16 cellular contexts compared by ENCODE assay signal in genomic region chr3:29583861-29584260, GRCh38.
DNase-seq lines count a peak whose midpoint lies in the region; ATAC-seq and TF ChIP-seq lines count a peak whose summit lies in the region.
"Had no signal": no experiment of that assay in that cellular context is flagged by ENCODE, and none has a peak within 500 bp of the region (broad histone marks: within the 10 kb centered on the region; RNA-seq: fewer than 3 reads in every experiment).

No MANE protein-coding gene starts in this region.

- ATAC-seq in upper lobe of left lung (ENCODE audit: low FRiP score in 2 of 2), result no peak
- ATAC-seq in GM21723 (IDR thresholded peaks at IDR 0.05; ENCODE audit: unreplicated experiment), result no peak
- ATAC-seq: HCT116 had no signal

- no peak for TF ChIP-seq CTCF in fibroblast of mammary gland (conservative IDR thresholded peaks at IDR 0.05; ENCODE audit: control insufficient read depth, insufficient read depth, low read depth, low read length)
- no peak for TF ChIP-seq CTCF in smooth muscle cell (IDR thresholded peaks at IDR 0.05; ENCODE audit: borderline replicate concordance, insufficient read depth, poor library complexity, severe bottlenecking)
- TF ChIP-seq CTCF in upper lobe of left lung (IDR thresholded peaks at IDR 0.05), result no peak

- H3K4me3 ChIP-seq in fibroblast of mammary gland (ENCODE audit: control insufficient read depth, low read depth, low read length), result no peak overlapping the region
- H3K4me3 ChIP-seq in smooth muscle cell, result no peak overlapping the region
- no peak overlapping the region for H3K4me3 ChIP-seq in upper lobe of left lung
- H3K4me3 ChIP-seq: BLaER1 had no signal

- H3K79me2 ChIP-seq in smooth muscle cell (ENCODE audit: low read depth), result peaks cover 38% of the 10 kb centered on the region

- peaks cover 18% of the 10 kb centered on the region for H3F3A ChIP-seq in smooth muscle cell (ENCODE audit: low read depth)

- H3K27ac ChIP-seq in smooth muscle cell (ENCODE audit: low read depth), result peak overlapping the region; percentile 60
- no peak overlapping the region for H3K27ac ChIP-seq in upper lobe of left lung
- H3K27ac ChIP-seq: 22Rv1, BLaER1 had no signal

- no peak overlapping the region for H2AFZ ChIP-seq in smooth muscle cell (ENCODE audit: low read depth)

- H3K27me3 ChIP-seq in smooth muscle cell (ENCODE audit: low read depth) (no peaks in the 10 kb centered on the region), upper lobe of left lung (no peaks in the 10 kb centered on the region)
- H3K27me3 ChIP-seq: BLaER1 had no signal

- H3K4me1 ChIP-seq in smooth muscle cell (ENCODE audit: low read depth) (peaks cover 21% of the 10 kb centered on the region), upper lobe of left lung (peaks cover 0 to 3% (median 0%) of the 10 kb centered on the region in 4 donors)
- H3K4me1 ChIP-seq: BLaER1, Caco-2 had no signal

- no peaks in the 10 kb centered on the region for H4K20me1 ChIP-seq in smooth muscle cell (ENCODE audit: low read depth)
- H4K20me1 ChIP-seq: BLaER1 had no signal

- H3K36me3 ChIP-seq in smooth muscle cell (ENCODE audit: low read depth) (no peaks in the 10 kb centered on the region), upper lobe of left lung (no peaks in the 10 kb centered on the region)
- H3K36me3 ChIP-seq: BLaER1 had no signal

- no peak for TF ChIP-seq POLR2A in upper lobe of left lung (IDR thresholded peaks at IDR 0.05)

- no peak overlapping the region for H3K9ac ChIP-seq in smooth muscle cell (ENCODE audit: low read depth)
- H3K9ac ChIP-seq: BLaER1 had no signal

- peak overlapping the region; percentile 30 for H3K4me2 ChIP-seq in smooth muscle cell
- H3K4me2 ChIP-seq: BLaER1 had no signal

- DNase-seq in NCI-H82 (lab: John Stamatoyannopoulos, UW) (peak; percentile 20), NCI-H82 treated with DMSO at 0.1 percent for 48 hours (lab: John Stamatoyannopoulos, UW; ENCODE audit: unreplicated experiment) (no peak), NCI-H226 (peak; percentile 50), fibroblast of mammary gland (ENCODE audit: low read depth) (peak; percentile 8), smooth muscle cell (lab: John Stamatoyannopoulos, UW; ENCODE audit: unreplicated experiment) (no peak), upper lobe of left lung (no peak), NCI-H1105 treated with DMSO at 0.1 percent for 48 hours (lab: John Stamatoyannopoulos, UW) (no peak)
- DNase-seq: AML-193; Caco-2; CD8-positive, alpha-beta memory T cell; DND-41; GDM1 had no signal

- no peak for TF ChIP-seq EP300 in upper lobe of left lung (IDR thresholded peaks at IDR 0.05)

- H3K9me3 ChIP-seq in smooth muscle cell (replicated peaks; ENCODE audit: low read depth) (no peaks in the 10 kb centered on the region), upper lobe of left lung (no peaks in the 10 kb centered on the region)
- H3K9me3 ChIP-seq: BLaER1, Caco-2 had no signal

Comparison
In these comparisons a context has a peak if more than half of its experiments do, and no peak if none do; other contexts are left out.
1. DNase-seq: peak in NCI-H82 (single experiment), NCI-H226 (single experiment) and fibroblast of mammary gland (single experiment); none in NCI-H82 treated with DMSO at 0.1 percent for 48 hours (single experiment), smooth muscle cell (single experiment), upper lobe of left lung (0 of 2) and NCI-H1105 treated with DMSO at 0.1 percent for 48 hours (single experiment).